Comparison of ENCODE assay signal across 1 cellular context in the genomic region with DNA sequence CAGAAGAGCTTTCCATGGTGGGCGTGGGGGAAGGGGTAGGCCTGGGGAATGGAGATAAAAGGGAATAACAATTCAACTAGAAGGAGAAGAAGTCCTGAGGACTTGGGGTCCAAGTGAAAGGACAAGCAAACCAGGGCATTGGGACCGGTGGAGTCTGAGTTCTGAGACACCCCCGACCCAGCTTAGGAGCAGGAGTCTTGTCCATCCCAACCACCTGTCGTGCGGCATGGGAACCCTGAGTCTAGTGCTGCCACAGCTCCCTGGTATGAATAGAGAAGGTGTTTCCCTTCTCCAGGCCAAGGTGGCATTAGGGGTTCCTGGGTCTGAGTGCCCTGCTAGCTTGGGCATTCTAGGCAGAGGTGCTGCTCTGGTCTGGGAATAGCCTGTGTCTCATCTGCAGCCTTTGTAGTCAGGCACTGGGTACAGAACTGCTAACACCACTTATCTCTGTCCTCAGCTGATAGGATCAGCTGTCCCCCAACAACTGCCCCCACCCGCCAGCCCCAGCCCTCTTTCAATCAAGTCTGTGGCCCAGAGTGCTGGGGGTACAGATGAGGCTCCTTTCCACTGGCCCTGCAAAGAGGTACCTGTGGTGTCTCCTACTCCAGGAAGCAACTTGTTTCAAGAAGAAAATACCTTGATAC.
TF ChIP-seq lines count a peak whose summit lies in the region.

No MANE protein-coding gene starts in this region.

TF ChIP-seq in GM12878, 131 proteins besides CTCF, POLR2A, EP300 and RAD21:
- TF ChIP-seq ZZZ3 (IDR thresholded peaks at IDR 0.05; ENCODE audit: control insufficient read depth, insufficient read length, low read depth) (no peak), BCL3 (IDR thresholded peaks at IDR 0.05; ENCODE audit: borderline replicate concordance, insufficient read depth, low read depth, low read length, poor library complexity, severe bottlenecking) (peak; percentile 13), POU2F2 (IDR thresholded peaks at IDR 0.05; ENCODE audit: borderline replicate concordance, low read depth, low read length) (0 out of 3 replicates have a peak, but pooled peaks have one; percentile 30), FOXK2 (IDR thresholded peaks at IDR 0.05) (no peak), ZNF622 (IDR thresholded peaks at IDR 0.05) (no peak)
- TF ChIP-seq, protein P1, sequence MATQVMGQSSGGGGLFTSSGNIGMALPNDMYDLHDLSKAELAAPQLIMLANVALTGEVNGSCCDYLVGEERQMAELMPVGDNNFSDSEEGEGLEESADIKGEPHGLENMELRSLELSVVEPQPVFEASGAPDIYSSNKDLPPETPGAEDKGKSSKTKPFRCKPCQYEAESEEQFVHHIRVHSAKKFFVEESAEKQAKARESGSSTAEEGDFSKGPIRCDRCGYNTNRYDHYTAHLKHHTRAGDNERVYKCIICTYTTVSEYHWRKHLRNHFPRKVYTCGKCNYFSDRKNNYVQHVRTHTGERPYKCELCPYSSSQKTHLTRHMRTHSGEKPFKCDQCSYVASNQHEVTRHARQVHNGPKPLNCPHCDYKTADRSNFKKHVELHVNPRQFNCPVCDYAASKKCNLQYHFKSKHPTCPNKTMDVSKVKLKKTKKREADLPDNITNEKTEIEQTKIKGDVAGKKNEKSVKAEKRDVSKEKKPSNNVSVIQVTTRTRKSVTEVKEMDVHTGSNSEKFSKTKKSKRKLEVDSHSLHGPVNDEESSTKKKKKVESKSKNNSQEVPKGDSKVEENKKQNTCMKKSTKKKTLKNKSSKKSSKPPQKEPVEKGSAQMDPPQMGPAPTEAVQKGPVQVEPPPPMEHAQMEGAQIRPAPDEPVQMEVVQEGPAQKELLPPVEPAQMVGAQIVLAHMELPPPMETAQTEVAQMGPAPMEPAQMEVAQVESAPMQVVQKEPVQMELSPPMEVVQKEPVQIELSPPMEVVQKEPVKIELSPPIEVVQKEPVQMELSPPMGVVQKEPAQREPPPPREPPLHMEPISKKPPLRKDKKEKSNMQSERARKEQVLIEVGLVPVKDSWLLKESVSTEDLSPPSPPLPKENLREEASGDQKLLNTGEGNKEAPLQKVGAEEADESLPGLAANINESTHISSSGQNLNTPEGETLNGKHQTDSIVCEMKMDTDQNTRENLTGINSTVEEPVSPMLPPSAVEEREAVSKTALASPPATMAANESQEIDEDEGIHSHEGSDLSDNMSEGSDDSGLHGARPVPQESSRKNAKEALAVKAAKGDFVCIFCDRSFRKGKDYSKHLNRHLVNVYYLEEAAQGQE (IDR thresholded peaks at IDR 0.05; ENCODE audit: low read depth, low read length): no peak
- TF ChIP-seq, protein P2, sequence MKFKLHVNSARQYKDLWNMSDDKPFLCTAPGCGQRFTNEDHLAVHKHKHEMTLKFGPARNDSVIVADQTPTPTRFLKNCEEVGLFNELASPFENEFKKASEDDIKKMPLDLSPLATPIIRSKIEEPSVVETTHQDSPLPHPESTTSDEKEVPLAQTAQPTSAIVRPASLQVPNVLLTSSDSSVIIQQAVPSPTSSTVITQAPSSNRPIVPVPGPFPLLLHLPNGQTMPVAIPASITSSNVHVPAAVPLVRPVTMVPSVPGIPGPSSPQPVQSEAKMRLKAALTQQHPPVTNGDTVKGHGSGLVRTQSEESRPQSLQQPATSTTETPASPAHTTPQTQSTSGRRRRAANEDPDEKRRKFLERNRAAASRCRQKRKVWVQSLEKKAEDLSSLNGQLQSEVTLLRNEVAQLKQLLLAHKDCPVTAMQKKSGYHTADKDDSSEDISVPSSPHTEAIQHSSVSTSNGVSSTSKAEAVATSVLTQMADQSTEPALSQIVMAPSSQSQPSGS (IDR thresholded peaks at IDR 0.05; ENCODE audit: low read length): no peak
TF ChIP-seq in GM12878: peak in this region for 2.
